8 cellular contexts compared by ENCODE assay signal in genomic region chr10:101570764-101571572, GRCh38. TPM values are rescaled to one million over a fixed set of nuclear protein-coding genes. Genes with fewer than 3 reads are reported as not detected.
DNase-seq lines count a peak whose midpoint lies in the region; ATAC-seq, FAIRE-seq and TF ChIP-seq lines count a peak whose summit lies in the region.

No MANE protein-coding gene starts in this region.

- H4K20me1 ChIP-seq in HepG2 (ENCODE audit: insufficient read depth, low read length) = no peaks in the 10 kb centered on the region

- H3K9ac ChIP-seq in HUES48 (ENCODE audit: low read depth, low read length) (no peak overlapping the region; the same call in 1 of the 2 replicates), HepG2 (ENCODE audit: insufficient read depth, low read depth, low read length) (peak overlapping the region; percentile 60; the same call in 1 of the 2 replicates)

- peaks cover 5% of the 10 kb centered on the region for H3K27me3 ChIP-seq in BE2C
- peaks cover 66% of the 10 kb centered on the region for H3K27me3 ChIP-seq in HUES48 (ENCODE audit: control insufficient read depth, insufficient read depth, low read length)
- H3K27me3 ChIP-seq in body of pancreas = peaks cover 0 to 16% of the 10 kb centered on the region in 2 donors
- H3K27me3 ChIP-seq in HepG2 (ENCODE audit: control insufficient read depth in 1 of 2, insufficient read depth in 2 of 2, low read length in 2 of 2) = peaks cover 0 to 40% of the 10 kb centered on the region in 2 experiments; a peak in 4 of 5 replicates
- H3K27me3 ChIP-seq in aorta (ENCODE audit: control insufficient read depth in 1 of 2, insufficient read depth in 2 of 2, low read length in 1 of 2) = no peaks in the 10 kb centered on the region

- no peak for DNase-seq in BE2C
- DNase-seq in body of pancreas = peak in 3 of 4 donors; percentile 16 to 31 (median 27)
- no peak for DNase-seq in HepG2 (ENCODE audit: low spot score)
- peak in 1 of 2 donors; percentile 57 for DNase-seq in aorta
- no peak for DNase-seq in NCI-H2227 (lab: John Stamatoyannopoulos, UW; ENCODE audit: unreplicated experiment)
- no peak for DNase-seq in NCI-H510A treated with DMSO at 0.1 percent for 48 hours (lab: John Stamatoyannopoulos, UW)

- H3K4me3 ChIP-seq in BE2C (ENCODE audit: low read depth, low read length) = peak overlapping the region; percentile 71
- peak overlapping the region; percentile 68 for H3K4me3 ChIP-seq in HUES48 (ENCODE audit: low read depth, low read length)
- H3K4me3 ChIP-seq in body of pancreas = no peak overlapping the region
- peak overlapping the region; percentile 68 to 85 (median 68) for H3K4me3 ChIP-seq in HepG2 (replicated peaks in 1 of 3; ENCODE audit: insufficient read depth in 1 of 3, low read depth in 2 of 3, low read length in 3 of 3)
- no peak overlapping the region for H3K4me3 ChIP-seq in aorta (ENCODE audit: low read length in 2 of 2)

- in situ Hi-C loops in HepG2 (cut with HindIII; ENCODE audit: extremely low pct_ligation_motif_present, low pct_unique_long_range_greater_than_20kb) = loop anchor here (5.0 kb wide), 1 partner anchor 279 kb away; no protein-coding TSS in a partner anchor

- peak overlapping the region; percentile 100 for H3K4me2 ChIP-seq in HepG2 (ENCODE audit: low read depth, low read length)

- no peaks in the 10 kb centered on the region for H3K79me2 ChIP-seq in HepG2 (ENCODE audit: insufficient read depth, low read length)

- no peak for TF ChIP-seq RAD21 in HepG2 (CRISPR knock-in tag; IDR thresholded peaks at IDR 0.05)

- H3K4me1 ChIP-seq in BE2C (no peaks in the 10 kb centered on the region; the same call in 1 of the 2 replicates), HUES48 (ENCODE audit: control insufficient read depth, insufficient read depth, low read length) (peaks cover 7% of the 10 kb centered on the region; the same call in 1 of the 2 replicates), body of pancreas (peaks cover 26% of the 10 kb centered on the region), HepG2 (ENCODE audit: insufficient read depth, low read length) (peaks cover 42% of the 10 kb centered on the region), aorta (ENCODE audit: control insufficient read depth in 1 of 2, insufficient read depth in 2 of 2, low read length in 2 of 2) (no peaks in the 10 kb centered on the region)

- ATAC-seq in body of pancreas (peak; percentile 12), HepG2 (peak; percentile 18), aorta (ENCODE audit: low FRiP score) (peak; percentile 1), HG02763 (IDR thresholded peaks at IDR 0.05; ENCODE audit: unreplicated experiment) (no peak)

- TF ChIP-seq CTCF in BE2C (IDR thresholded peaks at IDR 0.05; ENCODE audit: low read depth, low read length) (no peak), body of pancreas (IDR thresholded peaks at IDR 0.05) (no peak), HepG2 (CRISPR knock-in tag; IDR thresholded peaks at IDR 0.05) (no peak)

- no peak overlapping the region for H2AFZ ChIP-seq in HepG2 (ENCODE audit: low read length)

- BruUV-seq in HepG2 (replicated peaks; lab: Mats Ljungman, UMichigan) = no TSS peak

- H3K9me3 ChIP-seq in BE2C (peaks cover 5% of the 10 kb centered on the region; the same call in 1 of the 2 replicates), HUES48 (ENCODE audit: control insufficient read depth, insufficient read depth, low read length) (no peaks in the 10 kb centered on the region), body of pancreas (peaks cover 0 to 9% (median 0%) of the 10 kb centered on the region in 3 donors), HepG2 (ENCODE audit: low read length) (no peaks in the 10 kb centered on the region), aorta (ENCODE audit: control insufficient read depth, low read length) (peaks cover 3% of the 10 kb centered on the region)

- TF ChIP-seq POLR2A in body of pancreas (IDR thresholded peaks at IDR 0.05) = no peak
- TF ChIP-seq POLR2A in HepG2 (IDR thresholded peaks at IDR 0.05; ENCODE audit: insufficient read depth in 1 of 2, low read depth in 2 of 2, low read length in 2 of 2) = no peak

- H3K27ac ChIP-seq in HUES48 (ENCODE audit: low read depth, low read length) (no peak overlapping the region), body of pancreas (no peak overlapping the region), HepG2 (ENCODE audit: extremely low read length, insufficient read depth, low read length) (no peak overlapping the region), aorta (ENCODE audit: low read depth in 1 of 2, low read length in 2 of 2) (no peak overlapping the region)

- WGBS in body of pancreas, 2 donors = 34 to 73% methylated on average over 3 to 18 of the region's 22 CpGs
- 32% methylated on average over 10 of the region's 22 CpGs for WGBS in HepG2 (ENCODE audit: low lambda C conversion rate)
- 33 to 39% methylated on average over 22 of the region's 22 CpGs for WGBS in aorta, 2 donors

- H3K36me3 ChIP-seq in BE2C (no peaks in the 10 kb centered on the region), HUES48 (ENCODE audit: control insufficient read depth, insufficient read depth, low read length) (no peaks in the 10 kb centered on the region), body of pancreas (replicated peaks in 1 of 2; ENCODE audit: insufficient read depth in 1 of 2, low read depth in 2 of 2) (no peaks in the 10 kb centered on the region), HepG2 (replicated peaks in 1 of 2; ENCODE audit: control insufficient read depth in 1 of 2, insufficient read depth in 2 of 2, low read length in 2 of 2) (no peaks in the 10 kb centered on the region), aorta (ENCODE audit: control insufficient read depth in 1 of 2, insufficient read depth in 2 of 2, low read length in 1 of 2) (no peaks in the 10 kb centered on the region)

- POLR2A ChIA-PET in HepG2 (lab: Yijun Ruan, JAX) = interaction anchor here (0.7 to 2.3 kb wide), 2 partner anchors 10 to 17 kb away, joined by 3 to 10 read pairs; partner anchors contain the start of genes DPCD and POLL

- intact Hi-C loops in body of pancreas (cut with DNase I) (no loop called here), HepG2 (cut with micrococcal nuclease; ENCODE audit: unreplicated experiment) (loop anchor here (1.0 to 5.0 kb wide), 3 partner anchors 35 to 358 kb away; no protein-coding TSS in a partner anchor), aorta (cut with DNase I) (loop anchor here (2.0 to 5.0 kb wide), 3 partner anchors 299 to 358 kb away; no protein-coding TSS in a partner anchor)

- FAIRE-seq in HepG2 (lab: Jason Lieb, UNC) = no peak

- TF ChIP-seq EP300 in HepG2 (IDR thresholded peaks at IDR 0.05; ENCODE audit: low read depth in 2 of 2, low read length in 2 of 2) (no peak), HepG2 (CRISPR knock-in tag; IDR thresholded peaks at IDR 0.05; ENCODE audit: borderline replicate concordance) (no peak)

- CTCF ChIA-PET in HepG2 (lab: Yijun Ruan, JAX; ENCODE audit: low intra/inter-chr PET ratio, low total read pairs) = interaction anchor here (0.6 to 1.7 kb wide), 3 partner anchors 104 to 358 kb away, joined by 3 to 7 read pairs (median 5); no protein-coding TSS in a partner anchor

RNA-seq across cellular contexts. Expression of gene POLL, which starts 17.1 kb away (rescaled TPM):
- polyA plus RNA-seq in BE2C (2012; ENCODE audit: insufficient read depth, insufficient read length, low read depth) = 27.9 TPM
- 10 to 100 TPM; 36.9 to 38.4 TPM for total RNA-seq in body of pancreas
- 8.1 and 13.8 TPM in 2 replicates for total RNA-seq in HepG2 (2016; rRNA removed; fragmentation: Illumina TruSeq; extraction: Trizol)
- 6.3 and 7.5 TPM in 2 replicates for total RNA-seq in HepG2 (2016; cell fraction: cytosol; rRNA removed; fragmentation: Illumina TruSeq; extraction: Trizol; ENCODE audit: low read depth)
- total RNA-seq in HepG2 (2016; cell fraction: insoluble cytoplasmic fraction; rRNA removed; fragmentation: Illumina TruSeq; extraction: Trizol) = 8.8 and 13.2 TPM in 2 replicates
- 10.8 and 13.5 TPM in 2 replicates for total RNA-seq in HepG2 (2016; cell fraction: membrane; rRNA removed; fragmentation: Illumina TruSeq; extraction: Trizol)
- 13.0 and 17.9 TPM in 2 replicates for total RNA-seq in HepG2 (2016; cell fraction: nucleus; rRNA removed; fragmentation: Illumina TruSeq; extraction: Trizol)
- 19.1 and 25.0 TPM in 2 replicates for polyA plus RNA-seq in HepG2 (2011; rRNA removed)
- polyA plus RNA-seq in HepG2 (2011; cell fraction: cytosol; rRNA removed) = 13.4 and 19.7 TPM in 2 replicates
- 60.4 and 68.5 TPM in 2 replicates for polyA plus RNA-seq in HepG2 (2011; cell fraction: nucleus; rRNA removed)
- polyA plus RNA-seq in HepG2 (2012) = 15.2 and 18.1 TPM in 2 replicates
- polyA plus RNA-seq in HepG2 (2016; cell fraction: cytosol; fragmentation: Illumina TruSeq; extraction: Trizol; ENCODE audit: low read depth) = 4.0 and 5.6 TPM in 2 replicates
- 9.5 and 10.7 TPM in 2 replicates for polyA plus RNA-seq in HepG2 (2016; cell fraction: insoluble cytoplasmic fraction; fragmentation: Illumina TruSeq; extraction: Trizol; ENCODE audit: low read depth)
- 9.1 and 10.4 TPM in 2 replicates for polyA plus RNA-seq in HepG2 (2016; cell fraction: membrane; fragmentation: Illumina TruSeq; extraction: Trizol; ENCODE audit: low read depth)
- 29.0 and 32.0 TPM in 2 replicates for polyA plus RNA-seq in HepG2 (2016; cell fraction: nucleus; fragmentation: Illumina TruSeq; extraction: Trizol; ENCODE audit: insufficient read depth, low read depth)
- 66.0 and 72.8 TPM in 2 replicates for polyA minus RNA-seq in HepG2 (2011; rRNA and poly(A)+ RNA removed; ENCODE audit: low replicate concordance)
- 13.5 and 15.3 TPM in 2 replicates for polyA minus RNA-seq in HepG2 (2011; cell fraction: cytosol; rRNA and poly(A)+ RNA removed)
- 32.6 and 36.1 TPM in 2 replicates for polyA minus RNA-seq in HepG2 (2011; cell fraction: nucleus; rRNA and poly(A)+ RNA removed)
- total RNA-seq in aorta = 10 to 100 TPM; 16.9 to 31.5 TPM
- 10 to 100 TPM; 13.3 to 53.8 TPM for polyA plus RNA-seq in aorta

RNA-seq across cellular contexts. Expression of gene DPCD, which starts 17.2 kb away (rescaled TPM):
- 47.0 TPM for polyA plus RNA-seq in BE2C (2012; ENCODE audit: insufficient read depth, insufficient read length, low read depth)
- total RNA-seq in body of pancreas (10 to 100 TPM in 1 of 2 donors, 1 to 10 TPM in 1; 9.2 to 16.6 TPM), HepG2 (2016; rRNA removed; fragmentation: Illumina TruSeq; extraction: Trizol) (25.2 and 32.8 TPM in 2 replicates), aorta (1 to 10 TPM; 5.5 to 9.8 TPM)
- 8.6 and 8.8 TPM in 2 replicates for total RNA-seq in HepG2 (2016; cell fraction: cytosol; rRNA removed; fragmentation: Illumina TruSeq; extraction: Trizol; ENCODE audit: low read depth)
- total RNA-seq in HepG2 (2016; cell fraction: insoluble cytoplasmic fraction; rRNA removed; fragmentation: Illumina TruSeq; extraction: Trizol) = 23.9 and 34.8 TPM in 2 replicates
- 11.3 and 11.5 TPM in 2 replicates for total RNA-seq in HepG2 (2016; cell fraction: membrane; rRNA removed; fragmentation: Illumina TruSeq; extraction: Trizol)
- 11.3 and 13.2 TPM in 2 replicates for total RNA-seq in HepG2 (2016; cell fraction: nucleus; rRNA removed; fragmentation: Illumina TruSeq; extraction: Trizol)
- polyA plus RNA-seq in HepG2 (2011; rRNA removed) (22.7 and 27.0 TPM in 2 replicates), aorta (10 to 100 TPM; 11.9 to 27.6 TPM)
- polyA plus RNA-seq in HepG2 (2011; cell fraction: cytosol; rRNA removed) = 30.3 and 33.4 TPM in 2 replicates
- 17.2 and 17.5 TPM in 2 replicates for polyA plus RNA-seq in HepG2 (2011; cell fraction: nucleus; rRNA removed)
- polyA plus RNA-seq in HepG2 (2012) = 8.8 and 16.2 TPM in 2 replicates
- 7.7 and 9.1 TPM in 2 replicates for polyA plus RNA-seq in HepG2 (2016; cell fraction: cytosol; fragmentation: Illumina TruSeq; extraction: Trizol; ENCODE audit: low read depth)
- 30.4 and 30.5 TPM in 2 replicates for polyA plus RNA-seq in HepG2 (2016; cell fraction: insoluble cytoplasmic fraction; fragmentation: Illumina TruSeq; extraction: Trizol; ENCODE audit: low read depth)
- 8.6 and 8.8 TPM in 2 replicates for polyA plus RNA-seq in HepG2 (2016; cell fraction: membrane; fragmentation: Illumina TruSeq; extraction: Trizol; ENCODE audit: low read depth)
- polyA plus RNA-seq in HepG2 (2016; cell fraction: nucleus; fragmentation: Illumina TruSeq; extraction: Trizol; ENCODE audit: insufficient read depth, low read depth) = 12.5 and 17.0 TPM in 2 replicates
- 10.5 and 19.2 TPM in 2 replicates for polyA minus RNA-seq in HepG2 (2011; rRNA and poly(A)+ RNA removed; ENCODE audit: low replicate concordance)
- 4.8 and 4.9 TPM in 2 replicates for polyA minus RNA-seq in HepG2 (2011; cell fraction: cytosol; rRNA and poly(A)+ RNA removed)
- 14.7 and 16.1 TPM in 2 replicates for polyA minus RNA-seq in HepG2 (2011; cell fraction: nucleus; rRNA and poly(A)+ RNA removed)

Comparison
In these comparisons a context has a peak if more than half of its experiments do, and no peak if none do; other contexts are left out.
1. DNase-seq: peak in body of pancreas (3 of 4); none in BE2C (single experiment), HepG2 (single experiment), NCI-H2227 (single experiment) and NCI-H510A treated with DMSO at 0.1 percent for 48 hours (single experiment).
2. H3K4me3 ChIP-seq: peak in BE2C (single experiment), HUES48 (single experiment) and HepG2 (3 of 3); none in body of pancreas (0 of 2) and aorta (0 of 2).